8 cellular contexts compared by ENCODE assay signal in genomic region chr12:49705479-49706267, GRCh38. TPM values are rescaled to one million over a fixed set of nuclear protein-coding genes. Genes with fewer than 3 reads are reported as not detected.
DNase-seq lines count a peak whose midpoint lies in the region; ATAC-seq and TF ChIP-seq lines count a peak whose summit lies in the region.

No MANE protein-coding gene starts in this region.

- DNase-seq in G401 (ENCODE audit: low spot score) (peak; percentile 19), M059J (ENCODE audit: low read depth) (peak; percentile 89), adipocyte (ENCODE audit: low read depth) (peak; percentile 58), iPS DF 6.9 (ENCODE audit: low read depth, low spot score) (no peak), gastrocnemius medialis (peak in 1 of 2 donors; percentile 12), NCI-H510A treated with DMSO at 0.1 percent for 48 hours (lab: John Stamatoyannopoulos, UW) (no peak), NCI-H1417 treated with DMSO at 0.1 percent for 48 hours (lab: John Stamatoyannopoulos, UW) (no peak)
- no peak for DNase-seq in activated CD4-positive, CD25-positive, alpha-beta regulatory T cell (lab: John Stamatoyannopoulos, UW)

- H3K4me1 ChIP-seq in adipocyte (ENCODE audit: control insufficient read depth, insufficient read depth, low read length) (peaks cover 42% of the 10 kb centered on the region), iPS DF 6.9 (ENCODE audit: control insufficient read depth, insufficient read depth, low read length) (peaks cover 10% of the 10 kb centered on the region), gastrocnemius medialis (peaks cover 30 to 32% of the 10 kb centered on the region in 2 donors)

- peak overlapping the region; percentile 82 for H3K9ac ChIP-seq in adipocyte (ENCODE audit: low read length)

- no peak for ATAC-seq in gastrocnemius medialis

- H3K36me3 ChIP-seq in adipocyte (ENCODE audit: control insufficient read depth, insufficient read depth, low read length, severe bottlenecking) (no peaks in the 10 kb centered on the region), iPS DF 6.9 (ENCODE audit: control insufficient read depth, insufficient read depth, low read length) (no peaks in the 10 kb centered on the region), gastrocnemius medialis (no peaks in the 10 kb centered on the region)

- H3K27ac ChIP-seq in iPS DF 6.9 (ENCODE audit: low read length) (no peak overlapping the region), gastrocnemius medialis (peak overlapping the region; percentile 81 to 89 (median 86))

- no peak for TF ChIP-seq CTCF in gastrocnemius medialis (IDR thresholded peaks at IDR 0.05 in 4 of 5, conservative IDR thresholded peaks at IDR 0.05 in 1 of 5)

- no CpG with 5 or more reads among the region's 13 CpGs for WGBS in iPS DF 6.9 (ENCODE audit: insufficient coverage, insufficient read length)

- H3K9me3 ChIP-seq in adipocyte (ENCODE audit: control insufficient read depth, low read length): no peaks in the 10 kb centered on the region
- no peaks in the 10 kb centered on the region for H3K9me3 ChIP-seq in iPS DF 6.9 (ENCODE audit: control insufficient read depth, insufficient read depth, low read length)
- no peaks in the 10 kb centered on the region for H3K9me3 ChIP-seq in gastrocnemius medialis

- peak overlapping the region; percentile 82 for H3K4me3 ChIP-seq in adipocyte (ENCODE audit: low read length)
- H3K4me3 ChIP-seq in iPS DF 6.9 (ENCODE audit: low read length): peak overlapping the region; percentile 71; the same call in 1 of the 2 replicates
- H3K4me3 ChIP-seq in gastrocnemius medialis: peak overlapping the region; percentile 78 to 96 (median 84)

- intact Hi-C loops in gastrocnemius medialis (cut with DNase I; ENCODE audit: low total_unique reads): loop anchor here (2.0 kb wide), 1 partner anchor 69 kb away; no protein-coding TSS in a partner anchor

- TF ChIP-seq POLR2A in gastrocnemius medialis (IDR thresholded peaks at IDR 0.05): no peak

- H3K27me3 ChIP-seq in adipocyte (replicated peaks; ENCODE audit: control insufficient read depth, insufficient read depth, low read length): peaks cover 8% of the 10 kb centered on the region
- H3K27me3 ChIP-seq in iPS DF 6.9 (ENCODE audit: control insufficient read depth, insufficient read depth, low read length): peaks cover 2% of the 10 kb centered on the region; the same call in 1 of the 2 replicates
- H3K27me3 ChIP-seq in gastrocnemius medialis: no peaks in the 10 kb centered on the region

- in situ Hi-C loops in G401 (cut with HindIII; ENCODE audit: low sequenced_read_pairs): no loop called here
- in situ Hi-C loops in gastrocnemius medialis (cut with MboI; ENCODE audit: low sequenced_read_pairs in 4 of 4): loop anchor here (5.0 kb wide), 1 partner anchor 63 kb away; no protein-coding TSS in a partner anchor

RNA-seq across cellular contexts. Expression of gene FMNL3, which starts 1.5 kb away (rescaled TPM):
- 9.8 and 12.1 TPM in 2 replicates for total RNA-seq in G401 (2014; rRNA removed; shearing (Covaris generic))
- 18.3 and 30.4 TPM in 2 replicates for total RNA-seq in M059J (2014; rRNA removed; shearing (Covaris generic))
- 1 to 10 TPM; 2.0 to 5.5 (median 4.9) TPM for total RNA-seq in gastrocnemius medialis

RNA-seq across cellular contexts. Expression of gene TMBIM6, which starts 35.7 kb away (rescaled TPM):
- 235 and 267 TPM in 2 replicates for total RNA-seq in G401 (2014; rRNA removed; shearing (Covaris generic))
- total RNA-seq in M059J (2014; rRNA removed; shearing (Covaris generic)): 585 and 680 TPM in 2 replicates
- 100 to 1,000 TPM; 181 to 310 (median 224) TPM for total RNA-seq in gastrocnemius medialis

Comparison
In these comparisons a context has a peak if more than half of its experiments do, and no peak if none do; other contexts are left out.
1. DNase-seq: peak in G401 (single experiment), M059J (single experiment) and adipocyte (single experiment); none in iPS DF 6.9 (single experiment), NCI-H510A treated with DMSO at 0.1 percent for 48 hours (single experiment), NCI-H1417 treated with DMSO at 0.1 percent for 48 hours (single experiment) and activated CD4-positive, CD25-positive, alpha-beta regulatory T cell (0 of 4).
2. Peak in every context shown above with its lines, with median percentiles within 50 percentile points of each other: H3K4me3 ChIP-seq.